ENCODE assay signal across 8 cellular contexts in genomic region chr2:24075915-24076848, GRCh38. TPM values are rescaled to one million over a fixed set of nuclear protein-coding genes. Genes with fewer than 3 reads are reported as not detected.
DNase-seq lines count a peak whose midpoint lies in the region; TF ChIP-seq lines count a peak whose summit lies in the region.

Gene SF3B6 (minus strand): TSS chr2:24076326. CDS start chr2:24076229, 97 bp downstream.

- H3K4me3 ChIP-seq in HFF-Myc (replicated peaks; ENCODE audit: low read depth, low read length) (peak within 1 kb of the TSS; percentile 90), neuron (ENCODE audit: low read length) (peak within 1 kb of the TSS; percentile 85), subcutaneous abdominal adipose tissue (ENCODE audit: low read depth in 1 of 5, low read length in 5 of 5) (peak within 1 kb of the TSS; percentile 84 to 100 (median 96))

- DNase-seq in GM03348 (ENCODE audit: low spot score), result peak; percentile 94
- DNase-seq in HFF-Myc (ENCODE audit: extremely low read depth, low read depth), result peak; percentile 97
- peak; percentile 100 for DNase-seq in NAMALWA (ENCODE audit: low spot score)
- peak; percentile 97 for DNase-seq in SK-N-DZ (ENCODE audit: low spot score)
- peak; percentile 100 for DNase-seq in activated naive CD4-positive, alpha-beta T cell treated with anti-CD3 and anti-CD28 coated beads for 36 hours
- DNase-seq in foreskin melanocyte, result peak; percentile 98

- H2AFZ ChIP-seq in neuron (ENCODE audit: low read depth, low read length), result peak within 1 kb of the TSS; percentile 0

- peak within 1 kb of the TSS; percentile 97 for H3K4me3 Mint-ChIP-seq in activated naive CD4-positive, alpha-beta T cell treated with anti-CD3 and anti-CD28 coated beads for 36 hours

- H3K9me3 ChIP-seq in neuron (ENCODE audit: low read length) (no peaks in the 10 kb centered on the region), subcutaneous abdominal adipose tissue (ENCODE audit: control insufficient read depth in 5 of 5, low read length in 5 of 5) (no peaks in the 10 kb centered on the region)

- H3K27me3 ChIP-seq in neuron (ENCODE audit: insufficient read depth, low read length), result no peaks in the 10 kb centered on the region
- no peaks in the 10 kb centered on the region for H3K27me3 ChIP-seq in subcutaneous abdominal adipose tissue (ENCODE audit: control insufficient read depth in 5 of 5, insufficient read depth in 4 of 5, low read length in 5 of 5)

- TF ChIP-seq CTCF in HFF-Myc (IDR thresholded peaks at IDR 0.05; ENCODE audit: low read depth, low read length, missing control alignments), result no peak

- CTCF ChIA-PET in activated naive CD4-positive, alpha-beta T cell treated with anti-CD3 and anti-CD28 coated beads for 36 hours (lab: Charles Lee), result interaction anchor here (0.5 to 2.2 kb wide), 9 partner anchors 9 to 251 kb away, joined by 3 to 10 read pairs (median 4); partner anchors contain the start of genes ATAD2B, TP53I3 and WDCP

- H3K27me3 Mint-ChIP-seq in activated naive CD4-positive, alpha-beta T cell treated with anti-CD3 and anti-CD28 coated beads for 36 hours (ENCODE audit: low read depth), result no peaks in the 10 kb centered on the region

- H3K4me1 Mint-ChIP-seq in activated naive CD4-positive, alpha-beta T cell treated with anti-CD3 and anti-CD28 coated beads for 36 hours (ENCODE audit: low read depth), result peaks cover 36% of the 10 kb centered on the region

- H3K36me3 Mint-ChIP-seq in activated naive CD4-positive, alpha-beta T cell treated with anti-CD3 and anti-CD28 coated beads for 36 hours (ENCODE audit: low read depth), result peaks cover 5% of the 10 kb centered on the region

- intact Hi-C loops in activated naive CD4-positive, alpha-beta T cell treated with anti-CD3 and anti-CD28 coated beads for 36 hours (cut with micrococcal nuclease), result loop anchor here (1.0 to 5.0 kb wide), 13 partner anchors 8 to 966 kb away; partner anchors contain the start of genes ATAD2B, CENPO, EFR3B and FAM228B

- peak within 1 kb of the TSS; percentile 93 for H3K27ac Mint-ChIP-seq in activated naive CD4-positive, alpha-beta T cell treated with anti-CD3 and anti-CD28 coated beads for 36 hours

- H3K9ac ChIP-seq in subcutaneous abdominal adipose tissue (ENCODE audit: low read length in 5 of 5), result peak within 1 kb of the TSS; percentile 22 to 92 (median 86)

- H3K27ac ChIP-seq in subcutaneous abdominal adipose tissue (ENCODE audit: low read depth, low read length), result peak within 1 kb of the TSS; percentile 85

- no peaks in the 10 kb centered on the region for H3K9me3 Mint-ChIP-seq in activated naive CD4-positive, alpha-beta T cell treated with anti-CD3 and anti-CD28 coated beads for 36 hours

- H3K36me3 ChIP-seq in neuron (ENCODE audit: insufficient read depth, low read length) (peaks cover 48% of the 10 kb centered on the region), subcutaneous abdominal adipose tissue (ENCODE audit: control insufficient read depth in 5 of 5, insufficient read depth in 5 of 5, low read length in 5 of 5) (peaks cover 6 to 47% (median 32%) of the 10 kb centered on the region in 5 donors)

- H3K4me1 ChIP-seq in neuron (ENCODE audit: insufficient read depth, low read length) (peaks cover 9% of the 10 kb centered on the region), subcutaneous abdominal adipose tissue (ENCODE audit: control insufficient read depth in 5 of 5, insufficient read depth in 5 of 5, low read length in 5 of 5) (peaks cover 0 to 24% (median 20%) of the 10 kb centered on the region in 5 donors)

RNA-seq across cellular contexts. Expression of gene SF3B6, which starts in this region (rescaled TPM):
- polyA plus RNA-seq in SK-N-DZ (2014; cell fraction: cytosol; rRNA removed), result 193 and 230 TPM in 2 replicates
- 152 and 208 TPM in 2 replicates for polyA plus RNA-seq in SK-N-DZ (2014; cell fraction: nucleus; rRNA removed)
- 100 to 1,000 TPM; 151 to 164 TPM for total RNA-seq in activated naive CD4-positive, alpha-beta T cell treated with anti-CD3 and anti-CD28 coated beads for 36 hours

Comparison
In these comparisons a context has a peak if more than half of its experiments do, and no peak if none do; other contexts are left out.
1. Peak in every context shown above with its lines: DNase-seq, H3K4me3 ChIP-seq and H3K27ac ChIP-seq.